19 cellular contexts compared by ENCODE assay signal in the genomic region with DNA sequence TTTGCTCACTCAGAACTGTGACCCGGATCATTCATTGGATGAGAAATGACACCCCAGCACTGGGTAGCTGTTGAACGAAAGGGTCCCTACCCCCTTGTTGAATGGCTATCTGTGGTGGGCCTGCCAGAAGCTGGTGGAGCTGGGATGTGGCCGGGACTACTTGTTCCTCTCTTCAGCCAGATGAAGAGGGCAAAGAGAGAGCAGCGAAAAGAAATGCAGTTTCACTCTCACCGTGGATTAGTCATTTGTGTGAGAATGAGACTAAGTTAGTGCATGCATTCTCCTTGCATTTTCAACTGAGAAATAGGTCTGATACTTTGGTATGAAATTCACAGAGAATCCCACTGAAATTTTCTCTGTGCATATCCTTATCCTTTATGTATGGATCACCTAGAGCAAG.
DNase-seq lines count a peak whose midpoint lies in the region; ATAC-seq, FAIRE-seq and TF ChIP-seq lines count a peak whose summit lies in the region.
"Had no signal": no experiment of that assay in that cellular context is flagged by ENCODE, and none has a peak within 500 bp of the region (broad histone marks: within the 10 kb centered on the region; RNA-seq: fewer than 3 reads in every experiment).

No MANE protein-coding gene starts in this region.

- ATAC-seq in GM19025 (IDR thresholded peaks at IDR 0.05; ENCODE audit: low read depth, unreplicated experiment) (peak; percentile 71), GM21717 (IDR thresholded peaks at IDR 0.05; ENCODE audit: unreplicated experiment) (peak; percentile 88), HG03280 (IDR thresholded peaks at IDR 0.05; ENCODE audit: unreplicated experiment) (peak; percentile 53), left lung (peak; percentile 35), upper lobe of left lung (ENCODE audit: low FRiP score in 2 of 2) (no peak)
- ATAC-seq: heart right ventricle, Right ventricle myocardium inferior had no signal

- no peak for TF ChIP-seq EP300 in upper lobe of left lung (IDR thresholded peaks at IDR 0.05)

- H3K4me3 ChIP-seq in left lung (no peak overlapping the region), upper lobe of left lung (no peak overlapping the region)
- H3K4me3 ChIP-seq: heart right ventricle, suprapubic skin had no signal

- H3K9me3 ChIP-seq in left lung (peaks cover 0 to 6% of the 10 kb centered on the region in 2 donors), upper lobe of left lung (peaks cover 0 to 5% (median 2%) of the 10 kb centered on the region in 4 donors)
- H3K9me3 ChIP-seq: neutrophil had no signal

- H3K27me3 ChIP-seq in left lung = no peaks in the 10 kb centered on the region
- H3K27me3 ChIP-seq in upper lobe of left lung = no peaks in the 10 kb centered on the region
- H3K27me3 ChIP-seq: brain microvascular endothelial cell, heart right ventricle, neutrophil, suprapubic skin had no signal

- intact Hi-C loops in left lung (cut with DNase I) = no loop called here

- WGBS in upper lobe of left lung, 2 donors = 85 to 88% methylated on average over 5 of the region's 5 CpGs

- FAIRE-seq in GM12891 (lab: Jason Lieb, UNC) = no peak

- no peak for DNase-seq in left lung
- DNase-seq in stimulated activated naive CD4-positive, alpha-beta T cell (lab: John Stamatoyannopoulos, UW) = no peak
- DNase-seq in GM12891 (ENCODE audit: insufficient read length, low spot score) = no peak
- no peak for DNase-seq in upper lobe of left lung
- DNase-seq: activated CD4-positive, alpha-beta T cell treated with anti-CD3 and anti-CD28 coated beads, Interleukin-2, amount 10 ng/mL, durations not matched to agents 24 days and 14 days; brain microvascular endothelial cell; DMS 273 treated with DMSO at 0.1 percent for 48 hours; H9; heart right ventricle; immature natural killer cell; NCI-H2107; NCI-H524 treated with DMSO at 0.1 percent for 48 hours; stimulated activated CD4-positive, alpha-beta T cell treated with anti-CD3 and anti-CD28 coated beads, Interleukin-12 subunit alpha, Interleukin-12 subunit beta, amount 100 ng/mL, for 4 hours had no signal

- TF ChIP-seq POLR2A in GM12891 (IDR thresholded peaks at IDR 0.05; ENCODE audit: low read depth, low read length) (no peak), upper lobe of left lung (IDR thresholded peaks at IDR 0.05) (no peak)

- H3K4me1 ChIP-seq in left lung = no peaks in the 10 kb centered on the region
- H3K4me1 ChIP-seq in upper lobe of left lung = no peaks in the 10 kb centered on the region
- H3K4me1 ChIP-seq: heart right ventricle had no signal

- no peak for TF ChIP-seq CTCF in left lung (IDR thresholded peaks at IDR 0.05)
- no peak for TF ChIP-seq CTCF in upper lobe of left lung (IDR thresholded peaks at IDR 0.05)

- no peaks in the 10 kb centered on the region for H3K36me3 ChIP-seq in left lung
- no peaks in the 10 kb centered on the region for H3K36me3 ChIP-seq in upper lobe of left lung
- H3K36me3 ChIP-seq: brain microvascular endothelial cell, heart right ventricle, suprapubic skin had no signal

- H3K27ac ChIP-seq in left lung (no peak overlapping the region), upper lobe of left lung (no peak overlapping the region)
- H3K27ac ChIP-seq: brain microvascular endothelial cell, heart right ventricle, neutrophil, suprapubic skin had no signal

TF ChIP-seq in GM12891, 5 proteins besides CTCF, POLR2A, EP300 and RAD21:
- TF ChIP-seq POLR2AphosphoS5 (IDR thresholded peaks at IDR 0.05; ENCODE audit: low read depth, low read length) = no peak
- no peak for TF ChIP-seq PAX5 (IDR thresholded peaks at IDR 0.05; ENCODE audit: insufficient read depth, low read length, severe bottlenecking)
- no peak for TF ChIP-seq SPI1 (IDR thresholded peaks at IDR 0.05; ENCODE audit: low read depth, low read length)
- TF ChIP-seq TAF1 (IDR thresholded peaks at IDR 0.05; ENCODE audit: low read depth, low read length) = no peak
- TF ChIP-seq POU2F2 (IDR thresholded peaks at IDR 0.05; ENCODE audit: low read depth, low read length) = no peak

Comparison
In these comparisons a context has a peak if more than half of its experiments do, and no peak if none do; other contexts are left out.
1. ATAC-seq: peak in GM19025 (single experiment), GM21717 (single experiment), HG03280 (single experiment) and left lung (single experiment); none in upper lobe of left lung (0 of 2).